16 cellular contexts compared by ENCODE assay signal in the genomic region with DNA sequence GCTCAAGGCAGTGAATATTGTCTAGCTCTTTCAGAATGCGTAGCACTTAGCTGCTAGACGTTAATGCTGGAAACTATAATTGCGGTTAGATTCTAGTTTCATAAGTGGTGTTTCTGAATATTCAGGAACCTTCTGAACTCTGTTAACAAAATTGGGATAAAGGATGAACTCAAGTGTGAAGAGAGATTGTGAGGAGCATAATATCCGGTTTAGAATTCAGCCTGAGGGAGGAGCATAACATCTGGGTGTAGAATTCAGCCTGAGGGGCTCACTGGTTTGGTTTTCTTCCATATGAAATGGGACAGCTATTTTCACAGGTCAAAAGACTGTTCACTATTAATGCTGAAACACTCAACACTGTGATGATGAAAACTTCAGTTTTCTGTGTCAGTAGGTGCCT.
DNase-seq lines count a peak whose midpoint lies in the region; ATAC-seq and TF ChIP-seq lines count a peak whose summit lies in the region.
"Had no signal": no experiment of that assay in that cellular context is flagged by ENCODE, and none has a peak within 500 bp of the region (broad histone marks: within the 10 kb centered on the region; RNA-seq: fewer than 3 reads in every experiment).

No MANE protein-coding gene starts in this region.

- no peaks in the 10 kb centered on the region for H4K20me1 ChIP-seq in H9 (ENCODE audit: control insufficient read depth, insufficient read depth, insufficient read length)

- no peak overlapping the region for H3K56ac ChIP-seq in H9 (ENCODE audit: insufficient read length, low read depth, low read length)

- H2AK5ac ChIP-seq in H9 (ENCODE audit: insufficient read length, low read length), result no peak overlapping the region

- H2BK12ac ChIP-seq in H9 (ENCODE audit: insufficient read length, low read depth, low read length), result no peak overlapping the region

- peaks cover 69% of the 10 kb centered on the region for H3K36me3 Mint-ChIP-seq in activated T-cell treated with anti-CD3 and anti-CD28 coated beads, Interleukin-2, amount 50 U/mL, for 24 hours (ENCODE audit: low read depth)
- H3K36me3 Mint-ChIP-seq in stimulated activated effector memory CD8-positive, alpha-beta T cell treated with anti-CD3 and anti-CD28 coated beads, Interleukin-12 subunit alpha, Interleukin-12 subunit beta, amount 100 ng/mL, for 72 hours, result peaks cover 92% of the 10 kb centered on the region
- peaks cover 28 to 52% (median 45%) of the 10 kb centered on the region in 3 experiments for H3K36me3 Mint-ChIP-seq in H9 (ENCODE audit: insufficient read depth in 1 of 3, low read depth in 3 of 3)

- H2BK15ac ChIP-seq in H9 (ENCODE audit: low read depth, low read length), result no peak overlapping the region

- H3K4me1 Mint-ChIP-seq in activated T-cell treated with anti-CD3 and anti-CD28 coated beads, Interleukin-2, amount 50 U/mL, for 24 hours (ENCODE audit: low read depth), result peaks cover 31% of the 10 kb centered on the region
- peaks cover 16% of the 10 kb centered on the region for H3K4me1 Mint-ChIP-seq in stimulated activated effector memory CD8-positive, alpha-beta T cell treated with anti-CD3 and anti-CD28 coated beads, Interleukin-12 subunit alpha, Interleukin-12 subunit beta, amount 100 ng/mL, for 72 hours
- peaks cover 37 to 38% of the 10 kb centered on the region in 2 experiments for H3K4me1 Mint-ChIP-seq in H9

- H4K5ac ChIP-seq in H9 (ENCODE audit: insufficient read length, low read depth, low read length), result no peak overlapping the region

- H3K14ac ChIP-seq in H9 (ENCODE audit: insufficient read depth, low read length), result no peak overlapping the region

- no CpG with 5 or more reads among the region's 4 CpGs for WGBS in H9 (ENCODE audit: extremely low coverage, insufficient read length, low lambda C conversion rate)

- H3K4me1 ChIP-seq in H9 (ENCODE audit: insufficient read depth, low read length), result peaks cover 8% of the 10 kb centered on the region; the same call in 1 of the 2 replicates
- H3K4me1 ChIP-seq: left ventricle myocardium inferior had no signal

- peak overlapping the region; percentile 42 for H3K27ac Mint-ChIP-seq in activated T-cell treated with anti-CD3 and anti-CD28 coated beads, Interleukin-2, amount 50 U/mL, for 24 hours
- peak overlapping the region; percentile 88 for H3K27ac Mint-ChIP-seq in stimulated activated effector memory CD8-positive, alpha-beta T cell treated with anti-CD3 and anti-CD28 coated beads, Interleukin-12 subunit alpha, Interleukin-12 subunit beta, amount 100 ng/mL, for 72 hours
- peak overlapping the region in 1 of 3 experiments; percentile 42; a peak in 1 of 7 replicates for H3K27ac Mint-ChIP-seq in H9

- H3K9me3 Mint-ChIP-seq in activated T-cell treated with anti-CD3 and anti-CD28 coated beads, Interleukin-2, amount 50 U/mL, for 24 hours, result no peaks in the 10 kb centered on the region
- no peaks in the 10 kb centered on the region for H3K9me3 Mint-ChIP-seq in stimulated activated effector memory CD8-positive, alpha-beta T cell treated with anti-CD3 and anti-CD28 coated beads, Interleukin-12 subunit alpha, Interleukin-12 subunit beta, amount 100 ng/mL, for 72 hours
- peaks cover 4 to 8% of the 10 kb centered on the region in 2 experiments; a peak in 2 of 5 replicates for H3K9me3 Mint-ChIP-seq in H9

- no peaks in the 10 kb centered on the region; the same call in 1 of the 2 replicates for H3K27me3 ChIP-seq in H9 (ENCODE audit: insufficient read depth, low read length)

- no peak overlapping the region for H2BK5ac ChIP-seq in H9 (ENCODE audit: insufficient read length, low read length)

- no peak overlapping the region for H2BK20ac ChIP-seq in H9 (ENCODE audit: low read depth, low read length, poor library complexity, severe bottlenecking)

- H3T11ph ChIP-seq in H9 (ENCODE audit: low read length), result no peak overlapping the region

- H3K9me3 ChIP-seq in H9 (ENCODE audit: control insufficient read depth, low read depth, low read length), result no peaks in the 10 kb centered on the region
- H3K9me3 ChIP-seq: left ventricle myocardium inferior had no signal

- H3K4ac ChIP-seq in H9 (ENCODE audit: low read depth, low read length), result no peak overlapping the region

- no peak overlapping the region for H2AFZ ChIP-seq in H9 (ENCODE audit: low read length)
- H2AFZ ChIP-seq: PC-9 had no signal

- no peak overlapping the region for H3K4me2 ChIP-seq in H9 (ENCODE audit: insufficient read depth, insufficient read length, low read length)
- H3K4me2 ChIP-seq: PC-9 had no signal

- H3K79me1 ChIP-seq in H9 (ENCODE audit: insufficient read depth, low read depth, low read length, poor library complexity, severe bottlenecking), result no peaks in the 10 kb centered on the region

- no peaks in the 10 kb centered on the region for H3K27me3 Mint-ChIP-seq in activated T-cell treated with anti-CD3 and anti-CD28 coated beads, Interleukin-2, amount 50 U/mL, for 24 hours
- peaks cover 3% of the 10 kb centered on the region for H3K27me3 Mint-ChIP-seq in H9 (ENCODE audit: low read depth)

- no peak for DNase-seq in activated T-cell treated with anti-CD3 and anti-CD28 coated beads, Interleukin-2, amount 50 U/mL, for 24 hours
- DNase-seq in activated T-cell treated with anti-CD3 and anti-CD28 coated beads for 4 hours (no peak), NCI-H460 (ENCODE audit: extremely low read depth, low read depth) (peak; percentile 43), foreskin melanocyte (peak; percentile 52), dermis blood vessel endothelial cell (no peak), H9 (no peak)
- DNase-seq in stimulated activated effector memory CD8-positive, alpha-beta T cell treated with anti-CD3 and anti-CD28 coated beads, Interleukin-12 subunit alpha, Interleukin-12 subunit beta, amount 100 ng/mL, for 72 hours (ENCODE audit: low spot score in 2 of 2), result no peak
- DNase-seq: activated T-cell treated with anti-CD3 and anti-CD28 coated beads, Interleukin-2, amount 50 U/mL, for 1 hour; IMR-90; left ventricle myocardium inferior; NCI-H1092; NCI-H524; PC-9; stimulated activated naive CD4-positive, alpha-beta T cell had no signal

- no peak for ATAC-seq in stimulated activated effector memory CD8-positive, alpha-beta T cell treated with anti-CD3 and anti-CD28 coated beads, Interleukin-12 subunit alpha, Interleukin-12 subunit beta, amount 100 ng/mL, for 72 hours
- ATAC-seq in GM21360 (IDR thresholded peaks at IDR 0.05; ENCODE audit: unreplicated experiment), result no peak
- ATAC-seq: HCT116 had no signal

- no peak overlapping the region for H4K91ac ChIP-seq in H9 (ENCODE audit: insufficient read length, low read depth, low read length)

- H3K4me3 Mint-ChIP-seq in activated T-cell treated with anti-CD3 and anti-CD28 coated beads, Interleukin-2, amount 50 U/mL, for 24 hours, result no peak overlapping the region
- no peak overlapping the region for H3K4me3 Mint-ChIP-seq in stimulated activated effector memory CD8-positive, alpha-beta T cell treated with anti-CD3 and anti-CD28 coated beads, Interleukin-12 subunit alpha, Interleukin-12 subunit beta, amount 100 ng/mL, for 72 hours
- H3K4me3 Mint-ChIP-seq in H9, result no peak overlapping the region

- H3K27ac ChIP-seq in H9 (ENCODE audit: insufficient read length, low read depth, low read length), result no peak overlapping the region
- H3K27ac ChIP-seq: left ventricle myocardium inferior, PC-9 had no signal

- no peaks in the 10 kb centered on the region for H3K23me2 ChIP-seq in H9 (ENCODE audit: insufficient read length, low read depth, low read length, poor library complexity, severe bottlenecking)

- no peak overlapping the region for H3K23ac ChIP-seq in H9 (ENCODE audit: insufficient read length, low read depth, low read length)

- H3K79me2 ChIP-seq in H9 (ENCODE audit: insufficient read depth, low read length), result no peaks in the 10 kb centered on the region

- no peak overlapping the region for H3K9ac ChIP-seq in H9 (ENCODE audit: extremely low read depth, insufficient read length, low read length)

- no peak overlapping the region for H3K18ac ChIP-seq in H9 (ENCODE audit: insufficient read length, low read depth, low read length)

- H4K8ac ChIP-seq in H9 (replicated peaks; ENCODE audit: insufficient read length, low read depth, low read length), result no peak overlapping the region

- no peak overlapping the region for H2BK120ac ChIP-seq in H9 (ENCODE audit: low read depth, low read length, poor library complexity, severe bottlenecking)

- no peak for TF ChIP-seq CTCF in H9 (conservative IDR thresholded peaks at IDR 0.05)

Comparison
In these comparisons a context has a peak if more than half of its experiments do, and no peak if none do; other contexts are left out.
1. DNase-seq: peak in NCI-H460 (single experiment) and foreskin melanocyte (single experiment); none in activated T-cell treated with anti-CD3 and anti-CD28 coated beads, Interleukin-2, amount 50 U/mL, for 24 hours (single experiment), activated T-cell treated with anti-CD3 and anti-CD28 coated beads for 4 hours (single experiment), stimulated activated effector memory CD8-positive, alpha-beta T cell treated with anti-CD3 and anti-CD28 coated beads, Interleukin-12 subunit alpha, Interleukin-12 subunit beta, amount 100 ng/mL, for 72 hours (0 of 2), dermis blood vessel endothelial cell (single experiment) and H9 (single experiment).